ENCODE assay signal across 14 cellular contexts in the genomic region with DNA sequence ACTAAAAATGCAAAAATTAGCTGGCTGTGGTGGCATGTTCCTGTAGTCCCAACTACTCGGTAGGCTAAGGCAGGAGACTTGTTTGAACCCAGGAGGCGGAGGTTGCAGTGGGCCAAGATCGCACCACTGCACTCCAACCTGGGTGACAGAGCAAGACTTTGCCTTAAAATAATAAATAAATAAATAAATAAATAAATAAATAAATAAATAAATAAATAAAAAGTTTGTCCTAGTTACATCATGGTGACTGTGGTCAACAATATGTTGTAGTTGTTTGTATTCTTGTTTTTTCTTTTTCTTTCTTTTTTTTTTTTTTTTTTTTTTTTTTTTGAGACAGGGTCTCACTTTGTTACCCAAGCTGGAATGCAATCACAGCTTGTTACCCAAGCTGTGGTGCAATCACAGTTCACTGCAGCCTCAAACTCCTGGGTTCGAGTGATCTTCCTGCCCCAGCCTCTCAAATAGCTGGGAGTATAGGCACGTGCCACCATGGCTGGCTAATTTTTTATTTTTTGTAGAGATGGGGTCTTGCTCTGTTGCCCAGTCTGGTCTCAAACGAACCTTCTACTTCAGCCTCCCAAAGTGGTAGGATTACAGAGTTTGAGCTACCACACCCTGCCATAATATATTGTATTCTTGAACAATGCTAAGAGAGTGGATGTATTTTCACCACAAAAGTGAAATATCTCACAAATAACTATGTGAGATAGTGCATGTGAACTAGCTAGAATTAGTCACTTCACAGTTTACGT.
DNase-seq lines count a peak whose midpoint lies in the region; ATAC-seq and TF ChIP-seq lines count a peak whose summit lies in the region.
"Had no signal": no experiment of that assay in that cellular context is flagged by ENCODE, and none has a peak within 500 bp of the region (broad histone marks: within the 10 kb centered on the region; RNA-seq: fewer than 3 reads in every experiment).

No MANE protein-coding gene starts in this region.

- H3K36me3 ChIP-seq in HEK293 (ENCODE audit: control insufficient read depth in 2 of 2, insufficient read depth in 1 of 2, low read length in 2 of 2): peaks cover 19 to 21% of the 10 kb centered on the region in 2 experiments
- peaks cover 32 to 50% (median 41%) of the 10 kb centered on the region in 3 donors for H3K36me3 ChIP-seq in tibial artery

- intact Hi-C loops in tibial artery (cut with DNase I; ENCODE audit: low total_unique reads): no loop called here

- TF ChIP-seq CTCF in HEK293 (tag by site-specific recombination; IDR thresholded peaks at IDR 0.05) (no peak), tibial artery (IDR thresholded peaks at IDR 0.05) (no peak)

- H3K27me3 ChIP-seq in tibial artery: no peaks in the 10 kb centered on the region

- H3K9me3 ChIP-seq in HEK293 (ENCODE audit: control insufficient read depth, insufficient read depth, low read depth, low read length): no peaks in the 10 kb centered on the region
- no peaks in the 10 kb centered on the region for H3K9me3 ChIP-seq in tibial artery

- CTCF ChIA-PET in HEK293 (lab: Yijun Ruan, JAX): interaction anchor here (0.8 kb wide), 1 partner anchor 316 kb away, joined by 3 read pairs; no protein-coding TSS in a partner anchor

- POLR2A ChIA-PET in HEK293 (lab: Yijun Ruan, JAX): no interaction called here

- ATAC-seq in HG02798 (IDR thresholded peaks at IDR 0.05; ENCODE audit: poor library complexity, unreplicated experiment): no peak

- H3K4me3 ChIP-seq in HEK293 (ENCODE audit: low read depth, low read length) (no peak overlapping the region), tibial artery (no peak overlapping the region)
- H3K4me3 ChIP-seq: GM23248 had no signal

- H3K27ac ChIP-seq in HEK293 (ENCODE audit: extremely low read depth, low read depth, low read length) (no peak overlapping the region), angular gyrus (ENCODE audit: low read depth, low read length) (peak overlapping the region; percentile 22), substantia nigra (ENCODE audit: low read depth, low read length, poor library complexity, severe bottlenecking) (peak overlapping the region; percentile 5), tibial artery (no peak overlapping the region)
- H3K27ac ChIP-seq: GM23248 had no signal

- no peak for DNase-seq in substantia nigra (lab: John Stamatoyannopoulos, UW)
- DNase-seq in tibial artery: no peak
- no peak for DNase-seq in NCI-H1930 (lab: John Stamatoyannopoulos, UW)
- DNase-seq: Calu3; CD4-positive, alpha-beta memory T cell; COR-L47; DMS153; DND-41; GM23248; H7; HCEC 1CT had no signal

- H3K4me1 ChIP-seq in HEK293 (ENCODE audit: control insufficient read depth, insufficient read depth, low read length): peaks cover 5% of the 10 kb centered on the region; the same call in 1 of the 2 replicates
- no peaks in the 10 kb centered on the region for H3K4me1 ChIP-seq in tibial artery

TF ChIP-seq in HEK293, 187 proteins besides CTCF, POLR2A, EP300 and RAD21 (continues in another document):
- no peak; the same call in 1 of the 2 replicates for TF ChIP-seq ZNF530 (tag by site-specific recombination; IDR thresholded peaks at IDR 0.05; ENCODE audit: low read depth)
- TF ChIP-seq, protein P1, sequence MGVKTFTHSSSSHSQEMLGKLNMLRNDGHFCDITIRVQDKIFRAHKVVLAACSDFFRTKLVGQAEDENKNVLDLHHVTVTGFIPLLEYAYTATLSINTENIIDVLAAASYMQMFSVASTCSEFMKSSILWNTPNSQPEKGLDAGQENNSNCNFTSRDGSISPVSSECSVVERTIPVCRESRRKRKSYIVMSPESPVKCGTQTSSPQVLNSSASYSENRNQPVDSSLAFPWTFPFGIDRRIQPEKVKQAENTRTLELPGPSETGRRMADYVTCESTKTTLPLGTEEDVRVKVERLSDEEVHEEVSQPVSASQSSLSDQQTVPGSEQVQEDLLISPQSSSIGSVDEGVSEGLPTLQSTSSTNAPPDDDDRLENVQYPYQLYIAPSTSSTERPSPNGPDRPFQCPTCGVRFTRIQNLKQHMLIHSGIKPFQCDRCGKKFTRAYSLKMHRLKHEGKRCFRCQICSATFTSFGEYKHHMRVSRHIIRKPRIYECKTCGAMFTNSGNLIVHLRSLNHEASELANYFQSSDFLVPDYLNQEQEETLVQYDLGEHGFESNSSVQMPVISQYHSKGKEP (tag by site-specific recombination; IDR thresholded peaks at IDR 0.05): no peak
- no peak for TF ChIP-seq ZBTB21 (tag by site-specific recombination; IDR thresholded peaks at IDR 0.05)
- TF ChIP-seq ZNF112 (tag by site-specific recombination; IDR thresholded peaks at IDR 0.05): no peak
- peak; percentile 61 for TF ChIP-seq ZNF623 (tag by site-specific recombination; IDR thresholded peaks at IDR 0.05)
- TF ChIP-seq ZNF791 (tag by site-specific recombination; IDR thresholded peaks at IDR 0.05): no peak
- no peak for TF ChIP-seq ZSCAN16 (tag by site-specific recombination; IDR thresholded peaks at IDR 0.05)
- TF ChIP-seq ZNF146 (tag by site-specific recombination; IDR thresholded peaks at IDR 0.05): no peak
- TF ChIP-seq ZNF133 (tag by site-specific recombination; IDR thresholded peaks at IDR 0.05): no peak
- TF ChIP-seq, protein P2, sequence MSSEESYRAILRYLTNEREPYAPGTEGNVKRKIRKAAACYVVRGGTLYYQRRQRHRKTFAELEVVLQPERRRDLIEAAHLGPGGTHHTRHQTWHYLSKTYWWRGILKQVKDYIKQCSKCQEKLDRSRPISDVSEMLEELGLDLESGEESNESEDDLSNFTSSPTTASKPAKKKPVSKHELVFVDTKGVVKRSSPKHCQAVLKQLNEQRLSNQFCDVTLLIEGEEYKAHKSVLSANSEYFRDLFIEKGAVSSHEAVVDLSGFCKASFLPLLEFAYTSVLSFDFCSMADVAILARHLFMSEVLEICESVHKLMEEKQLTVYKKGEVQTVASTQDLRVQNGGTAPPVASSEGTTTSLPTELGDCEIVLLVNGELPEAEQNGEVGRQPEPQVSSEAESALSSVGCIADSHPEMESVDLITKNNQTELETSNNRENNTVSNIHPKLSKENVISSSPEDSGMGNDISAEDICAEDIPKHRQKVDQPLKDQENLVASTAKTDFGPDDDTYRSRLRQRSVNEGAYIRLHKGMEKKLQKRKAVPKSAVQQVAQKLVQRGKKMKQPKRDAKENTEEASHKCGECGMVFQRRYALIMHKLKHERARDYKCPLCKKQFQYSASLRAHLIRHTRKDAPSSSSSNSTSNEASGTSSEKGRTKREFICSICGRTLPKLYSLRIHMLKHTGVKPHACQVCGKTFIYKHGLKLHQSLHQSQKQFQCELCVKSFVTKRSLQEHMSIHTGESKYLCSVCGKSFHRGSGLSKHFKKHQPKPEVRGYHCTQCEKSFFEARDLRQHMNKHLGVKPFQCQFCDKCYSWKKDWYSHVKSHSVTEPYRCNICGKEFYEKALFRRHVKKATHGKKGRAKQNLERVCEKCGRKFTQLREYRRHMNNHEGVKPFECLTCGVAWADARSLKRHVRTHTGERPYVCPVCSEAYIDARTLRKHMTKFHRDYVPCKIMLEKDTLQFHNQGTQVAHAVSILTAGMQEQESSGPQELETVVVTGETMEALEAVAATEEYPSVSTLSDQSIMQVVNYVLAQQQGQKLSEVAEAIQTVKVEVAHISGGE (tag by site-specific recombination; conservative IDR thresholded peaks at IDR 0.05; ENCODE audit: low read depth): peak; percentile 71
- TF ChIP-seq ZNF138 (tag by site-specific recombination; IDR thresholded peaks at IDR 0.05; ENCODE audit: borderline replicate concordance): no peak
- TF ChIP-seq ZNF394 (tag by site-specific recombination; IDR thresholded peaks at IDR 0.05; ENCODE audit: borderline replicate concordance): peak; percentile 78; the same call in 1 of the 2 replicates
- TF ChIP-seq, protein P3, sequence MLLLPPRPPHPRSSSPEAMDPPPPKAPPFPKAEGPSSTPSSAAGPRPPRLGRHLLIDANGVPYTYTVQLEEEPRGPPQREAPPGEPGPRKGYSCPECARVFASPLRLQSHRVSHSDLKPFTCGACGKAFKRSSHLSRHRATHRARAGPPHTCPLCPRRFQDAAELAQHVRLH (tag by site-specific recombination; IDR thresholded peaks at IDR 0.05): no peak
- TF ChIP-seq ZNF426 (tag by site-specific recombination; IDR thresholded peaks at IDR 0.05): peak; percentile 54
- no peak for TF ChIP-seq ZNF707 (tag by site-specific recombination; IDR thresholded peaks at IDR 0.05)
- no peak for TF ChIP-seq GFI1B (tag by site-specific recombination; IDR thresholded peaks at IDR 0.05)
- peak; percentile 68 for TF ChIP-seq ZNF121 (tag by site-specific recombination; IDR thresholded peaks at IDR 0.05)

Comparison
In these comparisons a context has a peak if more than half of its experiments do, and no peak if none do; other contexts are left out.
1. H3K27ac ChIP-seq: peak in angular gyrus (single experiment) and substantia nigra (single experiment); none in HEK293 (single experiment) and tibial artery (0 of 2).